10 cellular contexts compared by ENCODE assay signal in the genomic region with DNA sequence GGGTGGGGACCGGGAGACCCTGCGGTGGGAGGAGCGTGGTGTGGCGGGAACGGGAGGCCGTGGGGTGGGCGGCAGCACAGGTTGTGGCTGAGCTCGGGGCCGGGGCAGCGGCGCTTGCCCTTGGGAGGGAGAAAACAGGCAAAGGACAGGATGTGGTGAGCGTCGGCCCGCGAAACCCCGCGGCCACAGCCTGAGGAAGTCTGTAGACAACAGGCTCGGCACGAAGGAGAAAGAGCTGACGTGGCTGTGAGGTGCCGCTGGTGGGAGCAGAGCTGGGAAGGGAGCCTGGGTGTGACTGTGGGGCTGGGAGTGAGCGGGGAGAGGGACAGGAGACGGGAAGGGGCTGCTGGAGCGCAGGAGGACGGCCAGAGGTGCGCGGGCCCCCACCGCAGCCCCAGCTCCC.
DNase-seq lines count a peak whose midpoint lies in the region; ATAC-seq and TF ChIP-seq lines count a peak whose summit lies in the region.
"Had no signal": no experiment of that assay in that cellular context is flagged by ENCODE, and none has a peak within 500 bp of the region (broad histone marks: within the 10 kb centered on the region; RNA-seq: fewer than 3 reads in every experiment).

No MANE protein-coding gene starts in this region.

- H3K9me3 ChIP-seq in lung (ENCODE audit: control insufficient read depth in 2 of 2, insufficient read depth in 1 of 2, low read length in 1 of 2) = peaks cover 0 to 2% of the 10 kb centered on the region in 2 donors
- no peaks in the 10 kb centered on the region for H3K9me3 ChIP-seq in suprapubic skin
- H3K9me3 ChIP-seq: heart right ventricle had no signal

- H3K36me3 ChIP-seq in lung (ENCODE audit: control insufficient read depth in 2 of 2, insufficient read depth in 2 of 2, low read length in 2 of 2) = no peaks in the 10 kb centered on the region
- H3K36me3 ChIP-seq in suprapubic skin = no peaks in the 10 kb centered on the region
- H3K36me3 ChIP-seq: heart right ventricle had no signal

- no peak for TF ChIP-seq POLR2A in suprapubic skin (IDR thresholded peaks at IDR 0.05)

- H3K27ac ChIP-seq in lung (ENCODE audit: low read depth in 1 of 2, low read length in 1 of 2) (no peak overlapping the region), suprapubic skin (no peak overlapping the region)
- H3K27ac ChIP-seq: heart right ventricle, SK-N-MC had no signal

- H3K4me1 ChIP-seq in lung (ENCODE audit: control insufficient read depth in 2 of 2, insufficient read depth in 2 of 2, low read length in 2 of 2) (peaks cover 0 to 2% of the 10 kb centered on the region in 2 donors), suprapubic skin (no peaks in the 10 kb centered on the region)

- peak; percentile 34 for DNase-seq in activated T-cell treated with anti-CD3 and anti-CD28 coated beads for 1 hour (ENCODE audit: low read depth)
- no peak for DNase-seq in activated T-cell treated with anti-CD3 and anti-CD28 coated beads for 4 hours
- peak; percentile 33 for DNase-seq in activated T-cell treated with anti-CD3 and anti-CD28 coated beads for 24 hours (ENCODE audit: low read depth)
- DNase-seq in lung (ENCODE audit: low spot score) = no peak
- peak; percentile 51 to 79 for DNase-seq in suprapubic skin (ENCODE audit: low spot score in 2 of 2)
- no peak for DNase-seq in hepatic stellate cell (ENCODE audit: low spot score)
- no peak for DNase-seq in anterior cingulate cortex (lab: John Stamatoyannopoulos, UW)

- no peak overlapping the region for H3K4me3 ChIP-seq in lung
- peak overlapping the region; percentile 14 for H3K4me3 ChIP-seq in suprapubic skin
- H3K4me3 ChIP-seq: SK-N-MC had no signal

- H3K27me3 ChIP-seq in lung (ENCODE audit: control insufficient read depth, insufficient read depth) (no peaks in the 10 kb centered on the region), suprapubic skin (no peaks in the 10 kb centered on the region)
- H3K27me3 ChIP-seq: heart right ventricle had no signal

- peak; percentile 34 for ATAC-seq in HG03558 (IDR thresholded peaks at IDR 0.05; ENCODE audit: extremely low read depth, unreplicated experiment)
- peak; percentile 29 for ATAC-seq in lung (ENCODE audit: insufficient read depth, low FRiP score)

- TF ChIP-seq CTCF in lung (IDR thresholded peaks at IDR 0.05; ENCODE audit: control extremely low read depth, extremely low read depth) (no peak), suprapubic skin (IDR thresholded peaks at IDR 0.05) (no peak)

- 38 to 66% methylated on average over 20 to 28 of the region's 28 CpGs for WGBS in lung, 2 donors
- whole genome bisulfite sequencing in suprapubic skin = 80% methylated on average over 28 of the region's 28 CpGs

- no peak for TF ChIP-seq EP300 in suprapubic skin (IDR thresholded peaks at IDR 0.05)

Comparison
In these comparisons a context has a peak if more than half of its experiments do, and no peak if none do; other contexts are left out.
1. DNase-seq: peak in activated T-cell treated with anti-CD3 and anti-CD28 coated beads for 1 hour (single experiment), activated T-cell treated with anti-CD3 and anti-CD28 coated beads for 24 hours (single experiment) and suprapubic skin (2 of 2); none in activated T-cell treated with anti-CD3 and anti-CD28 coated beads for 4 hours (single experiment), lung (single experiment), hepatic stellate cell (single experiment) and anterior cingulate cortex (0 of 58).